Comparison of ENCODE assay signal across 8 cellular contexts in the genomic region with DNA sequence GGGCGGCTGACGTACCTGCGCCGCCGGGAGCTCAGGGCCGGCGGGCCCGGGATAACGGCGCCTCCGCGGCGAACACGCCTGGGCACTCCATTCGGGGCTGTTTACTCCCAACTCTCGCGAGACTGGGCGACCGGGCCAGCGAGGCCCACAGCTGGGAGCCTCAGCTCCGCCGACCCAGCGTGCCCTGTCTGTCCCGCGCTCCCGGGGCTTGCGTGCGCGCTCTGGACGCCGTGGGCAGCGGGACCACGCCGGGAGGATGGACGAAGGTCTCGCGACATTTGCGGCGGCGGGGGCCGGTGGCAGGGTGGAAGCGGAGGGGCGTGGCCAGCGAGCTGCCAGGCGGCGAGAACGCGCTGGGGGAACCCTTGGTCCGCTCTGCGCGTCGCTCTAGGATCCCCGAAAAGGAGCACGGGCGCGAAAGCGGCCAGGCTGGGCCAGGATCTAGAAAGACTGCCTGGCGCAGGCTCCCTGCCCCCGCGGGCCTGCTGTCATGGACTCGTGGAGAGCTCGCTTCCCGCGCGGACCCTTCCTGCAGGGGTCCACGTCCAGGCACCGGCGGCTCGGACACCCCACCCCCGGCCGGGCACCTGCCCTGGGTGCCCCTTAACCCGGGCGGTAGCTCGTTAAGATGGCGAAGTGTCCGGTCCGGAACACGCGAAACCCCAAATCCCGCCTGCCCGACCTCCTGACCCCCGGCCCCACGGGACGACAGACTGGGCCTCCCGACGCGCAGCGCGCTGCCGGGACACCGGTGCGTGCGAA. TPM values are rescaled to one million over a fixed set of nuclear protein-coding genes. Genes with fewer than 3 reads are reported as not detected.
DNase-seq lines count a peak whose midpoint lies in the region; TF ChIP-seq lines count a peak whose summit lies in the region.

A gene (minus strand): TSS at position 223 of the 762 bp plus-strand sequence. CDS start 15,159 bp downstream, outside the sequence.

- H3K79me2 ChIP-seq in H9 (ENCODE audit: insufficient read depth, low read length) = peaks cover 12% of the 10 kb centered on the region; the same call in 1 of the 2 replicates
- peaks cover 38% of the 10 kb centered on the region for H3K79me2 ChIP-seq in neural cell (replicated peaks; ENCODE audit: insufficient read depth, low read length)

- peak within 1 kb of the TSS; percentile 90 to 95 for H3K4me3 Mint-ChIP-seq in H9

- TF ChIP-seq EP300 in neural cell (conservative IDR thresholded peaks at IDR 0.05; ENCODE audit: poor library complexity, severe bottlenecking) (peak; percentile 63), stomach (IDR thresholded peaks at IDR 0.05) (no peak)

- no peak within 1 kb of the TSS for H2BK5ac ChIP-seq in H9 (ENCODE audit: insufficient read length, low read length)

- no peak within 1 kb of the TSS for H3K23ac ChIP-seq in H9 (ENCODE audit: insufficient read length, low read depth, low read length)

- no peaks in the 10 kb centered on the region for H4K20me1 ChIP-seq in H9 (ENCODE audit: control insufficient read depth, insufficient read depth, insufficient read length)
- no peaks in the 10 kb centered on the region for H4K20me1 ChIP-seq in neural cell (ENCODE audit: insufficient read depth)

- H2AK5ac ChIP-seq in H9 (ENCODE audit: insufficient read length, low read length) = no peak within 1 kb of the TSS

- no peaks in the 10 kb centered on the region for H3F3A ChIP-seq in neural cell (ENCODE audit: insufficient read depth, low read length, poor library complexity, severe bottlenecking)

- peaks cover 10% of the 10 kb centered on the region for H3K23me2 ChIP-seq in H9 (ENCODE audit: insufficient read length, low read depth, low read length, poor library complexity, severe bottlenecking)

- no peaks in the 10 kb centered on the region; the same call in 1 of the 2 replicates for H3K4me1 ChIP-seq in H9 (ENCODE audit: insufficient read depth, low read length)
- peaks cover 13 to 45% (median 33%) of the 10 kb centered on the region in 4 donors for H3K4me1 ChIP-seq in stomach

- peak within 1 kb of the TSS; percentile 100 for H3K4me3 ChIP-seq in neural cell (ENCODE audit: low read length)
- H3K4me3 ChIP-seq in stomach = peak within 1 kb of the TSS; percentile 72 to 97 (median 92)

- no peak within 1 kb of the TSS for H2BK120ac ChIP-seq in H9 (ENCODE audit: low read depth, low read length, poor library complexity, severe bottlenecking)

- H3K27me3 Mint-ChIP-seq in H9 (ENCODE audit: low read depth) = no peaks in the 10 kb centered on the region

- H4K8ac ChIP-seq in H9 (replicated peaks; ENCODE audit: insufficient read length, low read depth, low read length) = no peak within 1 kb of the TSS

- no peak within 1 kb of the TSS for H2BK15ac ChIP-seq in H9 (ENCODE audit: low read depth, low read length)

- no peak within 1 kb of the TSS for H3T11ph ChIP-seq in H9 (ENCODE audit: low read length)

- H2BK12ac ChIP-seq in H9 (ENCODE audit: insufficient read length, low read depth, low read length) = no peak within 1 kb of the TSS

- peak; percentile 99 for DNase-seq in ELR (ENCODE audit: low read depth)
- peak; percentile 98 for DNase-seq in H9
- peak; percentile 98 for DNase-seq in M059J (ENCODE audit: low read depth)
- DNase-seq in SHP77 (lab: John Stamatoyannopoulos, UW) = peak; percentile 98 to 99
- DNase-seq in activated effector memory CD4-positive, alpha-beta T cell treated with anti-CD3 and anti-CD28 coated beads, Interleukin-2, amount 50 U/mL, for 16 hours = peak; percentile 99
- peak; percentile 96 for DNase-seq in fibroblast of the conjunctiva (ENCODE audit: low read depth)
- peak; percentile 99 for DNase-seq in stomach

- H2AFZ ChIP-seq in H9 (ENCODE audit: low read length) (no peak within 1 kb of the TSS), neural cell (ENCODE audit: low read depth, low read length) (peak within 1 kb of the TSS; percentile 83)

- H2BK20ac ChIP-seq in H9 (ENCODE audit: low read depth, low read length, poor library complexity, severe bottlenecking) = no peak within 1 kb of the TSS

- peak; percentile 13 for TF ChIP-seq RAD21 in neural cell (conservative IDR thresholded peaks at IDR 0.05)

- H3K18ac ChIP-seq in H9 (ENCODE audit: insufficient read length, low read depth, low read length) = peak within 1 kb of the TSS; percentile 27

- no CpG with 5 or more reads among the region's 93 CpGs for WGBS in H9 (ENCODE audit: extremely low coverage, insufficient read length, low lambda C conversion rate)
- WGBS in stomach, 5 donors = 0 to 1% (median 1%) methylated on average over 27 to 93 of the region's 93 CpGs

- H3K9me3 ChIP-seq in H9 (ENCODE audit: control insufficient read depth, low read depth, low read length) (no peaks in the 10 kb centered on the region), neural cell (ENCODE audit: low read length) (no peaks in the 10 kb centered on the region), stomach (no peaks in the 10 kb centered on the region)

- no peak within 1 kb of the TSS for H3K4ac ChIP-seq in H9 (ENCODE audit: low read depth, low read length)

- H3K9me3 Mint-ChIP-seq in H9 = no peaks in the 10 kb centered on the region

- peak within 1 kb of the TSS; percentile 45 for H3K14ac ChIP-seq in H9 (ENCODE audit: insufficient read depth, low read length)

- H3K36me3 ChIP-seq in neural cell (ENCODE audit: insufficient read depth, low read length) (peaks cover 4% of the 10 kb centered on the region), stomach (peaks cover 0 to under 1% (median 0%) of the 10 kb centered on the region in 4 donors)

- H3K27ac ChIP-seq in H9 (ENCODE audit: insufficient read length, low read depth, low read length) (peak within 1 kb of the TSS; percentile 56), neural cell (ENCODE audit: low read length) (peak within 1 kb of the TSS; percentile 88), stomach (peak within 1 kb of the TSS; percentile 87 to 97 (median 93))

- peak within 1 kb of the TSS; percentile 96 to 98 (median 98) for H3K27ac Mint-ChIP-seq in H9

- H3K27me3 ChIP-seq in H9 (ENCODE audit: insufficient read depth, low read length) (no peaks in the 10 kb centered on the region), neural cell (ENCODE audit: insufficient read depth, low read depth, low read length) (no peaks in the 10 kb centered on the region), stomach (no peaks in the 10 kb centered on the region)

- TF ChIP-seq CTCF in H9 (conservative IDR thresholded peaks at IDR 0.05) (0 out of 3 replicates have a peak, but pooled peaks have one; percentile 7), neural cell (IDR thresholded peaks at IDR 0.05; ENCODE audit: poor library complexity, severe bottlenecking) (peak; percentile 63), stomach (IDR thresholded peaks at IDR 0.05) (peak in 2 of 7 experiments; percentile 1 to 5)

- H3K9ac ChIP-seq in H9 (ENCODE audit: extremely low read depth, insufficient read length, low read length) (peak within 1 kb of the TSS; percentile 89), neural cell (ENCODE audit: low read length) (peak within 1 kb of the TSS; percentile 89)

- H3K4me1 Mint-ChIP-seq in H9 = peaks cover 11 to 12% of the 10 kb centered on the region in 2 experiments

- no peaks in the 10 kb centered on the region for H3K79me1 ChIP-seq in H9 (ENCODE audit: insufficient read depth, low read depth, low read length, poor library complexity, severe bottlenecking)

- peaks cover 2 to 3% (median 3%) of the 10 kb centered on the region in 3 experiments; a peak in 3 of 7 replicates for H3K36me3 Mint-ChIP-seq in H9 (ENCODE audit: insufficient read depth in 1 of 3, low read depth in 3 of 3)

- no peak within 1 kb of the TSS for H4K91ac ChIP-seq in H9 (ENCODE audit: insufficient read length, low read depth, low read length)

- H4K5ac ChIP-seq in H9 (ENCODE audit: insufficient read length, low read depth, low read length) = no peak within 1 kb of the TSS

- no peaks in the 10 kb centered on the region for H3K9me2 ChIP-seq in neural cell (ENCODE audit: insufficient read depth, low read length)

- H3K56ac ChIP-seq in H9 (ENCODE audit: insufficient read length, low read depth, low read length) = no peak within 1 kb of the TSS

- intact Hi-C loops in stomach (cut with DNase I; ENCODE audit: low total_unique reads) = no loop called here

- H3K4me2 ChIP-seq in H9 (ENCODE audit: insufficient read depth, insufficient read length, low read length) (peak within 1 kb of the TSS; percentile 74), neural cell (ENCODE audit: low read length) (peak within 1 kb of the TSS; percentile 94)

- no peak for TF ChIP-seq POLR2A in stomach (IDR thresholded peaks at IDR 0.05)

TF ChIP-seq in neural cell, 6 proteins besides CTCF, POLR2A, EP300 and RAD21 (continues in another document):
- TF ChIP-seq, protein P1, sequence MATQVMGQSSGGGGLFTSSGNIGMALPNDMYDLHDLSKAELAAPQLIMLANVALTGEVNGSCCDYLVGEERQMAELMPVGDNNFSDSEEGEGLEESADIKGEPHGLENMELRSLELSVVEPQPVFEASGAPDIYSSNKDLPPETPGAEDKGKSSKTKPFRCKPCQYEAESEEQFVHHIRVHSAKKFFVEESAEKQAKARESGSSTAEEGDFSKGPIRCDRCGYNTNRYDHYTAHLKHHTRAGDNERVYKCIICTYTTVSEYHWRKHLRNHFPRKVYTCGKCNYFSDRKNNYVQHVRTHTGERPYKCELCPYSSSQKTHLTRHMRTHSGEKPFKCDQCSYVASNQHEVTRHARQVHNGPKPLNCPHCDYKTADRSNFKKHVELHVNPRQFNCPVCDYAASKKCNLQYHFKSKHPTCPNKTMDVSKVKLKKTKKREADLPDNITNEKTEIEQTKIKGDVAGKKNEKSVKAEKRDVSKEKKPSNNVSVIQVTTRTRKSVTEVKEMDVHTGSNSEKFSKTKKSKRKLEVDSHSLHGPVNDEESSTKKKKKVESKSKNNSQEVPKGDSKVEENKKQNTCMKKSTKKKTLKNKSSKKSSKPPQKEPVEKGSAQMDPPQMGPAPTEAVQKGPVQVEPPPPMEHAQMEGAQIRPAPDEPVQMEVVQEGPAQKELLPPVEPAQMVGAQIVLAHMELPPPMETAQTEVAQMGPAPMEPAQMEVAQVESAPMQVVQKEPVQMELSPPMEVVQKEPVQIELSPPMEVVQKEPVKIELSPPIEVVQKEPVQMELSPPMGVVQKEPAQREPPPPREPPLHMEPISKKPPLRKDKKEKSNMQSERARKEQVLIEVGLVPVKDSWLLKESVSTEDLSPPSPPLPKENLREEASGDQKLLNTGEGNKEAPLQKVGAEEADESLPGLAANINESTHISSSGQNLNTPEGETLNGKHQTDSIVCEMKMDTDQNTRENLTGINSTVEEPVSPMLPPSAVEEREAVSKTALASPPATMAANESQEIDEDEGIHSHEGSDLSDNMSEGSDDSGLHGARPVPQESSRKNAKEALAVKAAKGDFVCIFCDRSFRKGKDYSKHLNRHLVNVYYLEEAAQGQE (IDR thresholded peaks at IDR 0.05; ENCODE audit: borderline replicate concordance) = peak; percentile 45
- TF ChIP-seq SMC3 (conservative IDR thresholded peaks at IDR 0.05; ENCODE audit: poor library complexity) (peak; percentile 26), TAF1 (IDR thresholded peaks at IDR 0.05; ENCODE audit: low read depth) (peak; percentile 88), POLR2AphosphoS5 (IDR thresholded peaks at IDR 0.05) (peak; percentile 92)

RNA-seq across cellular contexts. Expression of the gene that starts here (rescaled TPM):
- total RNA-seq in H9 (2021) (46.8 and 48.7 TPM in 2 replicates), stomach (100 to 1,000 TPM in 2 of 5 donors, 10 to 100 TPM in 3; 53.9 to 112 (median 78.1) TPM)
- 62.1 and 93.7 TPM in 2 replicates for total RNA-seq in M059J (2014; rRNA removed; shearing (Covaris generic))
- polyA plus RNA-seq in neural cell (66.9 and 86.9 TPM in 2 replicates), stomach (10 to 100 TPM; 21.4 to 33.4 (median 28.2) TPM)
- 106 and 107 TPM in 2 replicates for polyA minus RNA-seq in neural cell

Comparison
In these comparisons a context has a peak if more than half of its experiments do, and no peak if none do; other contexts are left out.
1. Peak in every context shown above with its lines: DNase-seq, H3K4me3 ChIP-seq and H3K27ac ChIP-seq.